Comparison of ENCODE assay signal across 11 cellular contexts in the genomic region with DNA sequence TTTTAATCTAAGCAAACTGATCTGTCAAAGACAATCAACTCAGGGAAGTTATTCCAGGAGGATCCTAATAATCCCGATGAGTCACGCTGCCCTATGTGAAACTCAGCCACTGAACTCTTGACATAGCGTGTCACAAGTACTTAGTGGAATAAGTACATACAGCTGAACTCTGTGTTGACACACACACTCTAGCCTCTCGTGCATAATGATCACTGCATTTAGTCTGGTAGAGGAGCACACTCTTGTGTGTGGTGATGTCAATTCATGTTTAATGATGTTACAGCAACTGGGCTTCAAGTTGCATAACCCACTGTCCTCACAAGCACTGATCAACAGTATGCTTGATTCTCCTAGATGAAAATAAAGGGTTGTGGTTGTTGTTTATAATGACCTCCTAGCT.
DNase-seq lines count a peak whose midpoint lies in the region; ATAC-seq, FAIRE-seq and TF ChIP-seq lines count a peak whose summit lies in the region.
"Had no signal": no experiment of that assay in that cellular context is flagged by ENCODE, and none has a peak within 500 bp of the region (broad histone marks: within the 10 kb centered on the region; RNA-seq: fewer than 3 reads in every experiment).

No MANE protein-coding gene starts in this region.

- no peak overlapping the region for H3K27ac Mint-ChIP-seq in stimulated activated effector memory CD8-positive, alpha-beta T cell treated with anti-CD3 and anti-CD28 coated beads, Interleukin-12 subunit alpha, Interleukin-12 subunit beta, amount 100 ng/mL, for 72 hours

- intact Hi-C loops in left lung (cut with DNase I): no loop called here

- TF ChIP-seq CTCF in left lung (IDR thresholded peaks at IDR 0.05) (no peak), GM20000 (IDR thresholded peaks at IDR 0.05; ENCODE audit: extremely low read depth, missing control alignments) (no peak)

- no peak overlapping the region for H3K4me3 ChIP-seq in left lung
- H3K4me3 ChIP-seq: prostate gland had no signal

- no peaks in the 10 kb centered on the region for H3K36me3 ChIP-seq in left lung
- H3K36me3 ChIP-seq: prostate gland had no signal

- H3K4me3 Mint-ChIP-seq in stimulated activated effector memory CD8-positive, alpha-beta T cell treated with anti-CD3 and anti-CD28 coated beads, Interleukin-12 subunit alpha, Interleukin-12 subunit beta, amount 100 ng/mL, for 72 hours: no peak overlapping the region

- no peak overlapping the region for H3K27ac ChIP-seq in left lung
- H3K27ac ChIP-seq: prostate gland had no signal

- peaks cover 0 to 12% of the 10 kb centered on the region in 2 donors for H3K4me1 ChIP-seq in left lung
- H3K4me1 ChIP-seq: prostate gland had no signal

- no peaks in the 10 kb centered on the region for H3K9me3 ChIP-seq in left lung
- H3K9me3 ChIP-seq: prostate gland had no signal

- no peak for FAIRE-seq in frontal cortex (lab: Jason Lieb, UNC)

- H3K27me3 ChIP-seq in left lung: no peaks in the 10 kb centered on the region

- ATAC-seq in left lung (peak; percentile 97), HG03196 (IDR thresholded peaks at IDR 0.05; ENCODE audit: unreplicated experiment) (no peak)
- ATAC-seq in stimulated activated effector memory CD8-positive, alpha-beta T cell treated with anti-CD3 and anti-CD28 coated beads, Interleukin-12 subunit alpha, Interleukin-12 subunit beta, amount 100 ng/mL, for 72 hours: no peak
- ATAC-seq: stimulated activated naive CD8-positive, alpha-beta T cell treated with anti-CD3 and anti-CD28 coated beads, Interleukin-15, Interleukin-2, amounts not matched to agents 100 U/mL and 50 U/mL, for 24 hours had no signal

- H3K36me3 Mint-ChIP-seq in stimulated activated effector memory CD8-positive, alpha-beta T cell treated with anti-CD3 and anti-CD28 coated beads, Interleukin-12 subunit alpha, Interleukin-12 subunit beta, amount 100 ng/mL, for 72 hours: no peaks in the 10 kb centered on the region

- no peaks in the 10 kb centered on the region for H3K4me1 Mint-ChIP-seq in stimulated activated effector memory CD8-positive, alpha-beta T cell treated with anti-CD3 and anti-CD28 coated beads, Interleukin-12 subunit alpha, Interleukin-12 subunit beta, amount 100 ng/mL, for 72 hours

- H3K9me3 Mint-ChIP-seq in stimulated activated effector memory CD8-positive, alpha-beta T cell treated with anti-CD3 and anti-CD28 coated beads, Interleukin-12 subunit alpha, Interleukin-12 subunit beta, amount 100 ng/mL, for 72 hours: no peaks in the 10 kb centered on the region

- DNase-seq in DMS153 treated with DMSO at 0.1 percent for 48 hours (lab: John Stamatoyannopoulos, UW; ENCODE audit: unreplicated experiment) (peak; percentile 64), NCI-H1436 (lab: John Stamatoyannopoulos, UW) (peak; percentile 29), SW480 (ENCODE audit: low spot score) (peak; percentile 2), left lung (no peak), GM20000 (ENCODE audit: low spot score) (no peak), frontal cortex (ENCODE audit: low spot score in 2 of 2) (no peak)
- DNase-seq in stimulated activated effector memory CD8-positive, alpha-beta T cell treated with anti-CD3 and anti-CD28 coated beads, Interleukin-12 subunit alpha, Interleukin-12 subunit beta, amount 100 ng/mL, for 72 hours (ENCODE audit: low spot score in 2 of 2): no peak
- DNase-seq: COR-L47; stimulated activated naive CD8-positive, alpha-beta T cell treated with anti-CD3 and anti-CD28 coated beads, Interleukin-15, Interleukin-2, amounts not matched to agents 100 U/mL and 50 U/mL, for 24 hours had no signal

Comparison
In these comparisons a context has a peak if more than half of its experiments do, and no peak if none do; other contexts are left out.
1. DNase-seq: peak in DMS153 treated with DMSO at 0.1 percent for 48 hours (single experiment), NCI-H1436 (single experiment) and SW480 (single experiment); none in left lung (0 of 2), GM20000 (single experiment), stimulated activated effector memory CD8-positive, alpha-beta T cell treated with anti-CD3 and anti-CD28 coated beads, Interleukin-12 subunit alpha, Interleukin-12 subunit beta, amount 100 ng/mL, for 72 hours (0 of 2) and frontal cortex (0 of 2).